ENCODE assay signal across 9 cellular contexts in genomic region chr4:76473186-76473585, GRCh38. TPM values are rescaled to one million over a fixed set of nuclear protein-coding genes. Genes with fewer than 3 reads are reported as not detected.
"Had no signal": no experiment of that assay in that cellular context is flagged by ENCODE, and none has a peak within 500 bp of the region (broad histone marks: within the 10 kb centered on the region; RNA-seq: fewer than 3 reads in every experiment).

No MANE protein-coding gene starts in this region.

- H3K4me3 ChIP-seq: K562 had no signal

- H3K36me3 Mint-ChIP-seq: IgD-negative memory B cell had no signal

- H3K27ac ChIP-seq: HL-60 had no signal

- H3K4me3 Mint-ChIP-seq: IgD-negative memory B cell had no signal

- ATAC-seq: HepG2, K562 had no signal

- DNase-seq: IMR-90, KBM-7, KG1 had no signal

- H3K4me1 Mint-ChIP-seq: IgD-negative memory B cell had no signal

RNA-seq across cellular contexts. Expression of gene SHROOM3, which starts 38.2 kb away (rescaled TPM):
- total RNA-seq: HepG2 had no signal
- polyA plus RNA-seq: IgD-negative memory B cell had no signal

RNA-seq across cellular contexts. Expression of gene CCDC158, which starts 52.2 kb away (rescaled TPM):
- total RNA-seq: HepG2, HT-29, HT1080, IMR-90, K562 had no signal
- polyA plus RNA-seq: HepG2, IgD-negative memory B cell, IMR-90, K562 had no signal
